ENCODE assay signal across 29 cellular contexts in the genomic region with DNA sequence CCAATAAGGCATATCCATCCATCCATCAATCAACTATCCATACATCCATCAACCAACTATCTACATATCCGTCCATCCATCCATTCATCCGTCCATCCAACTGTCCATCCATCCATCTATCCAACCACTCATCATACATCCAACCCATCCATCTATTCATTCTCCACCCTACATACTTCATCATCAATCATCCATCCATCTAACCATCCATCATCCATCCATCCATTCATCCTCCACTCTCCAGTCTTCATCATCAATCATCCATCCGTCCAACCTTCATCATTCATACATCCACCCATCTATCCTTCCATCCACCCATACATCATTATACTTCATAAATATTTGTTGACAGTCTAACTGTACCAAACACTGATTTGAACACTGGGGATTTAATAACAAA.
"Had no signal": no experiment of that assay in that cellular context is flagged by ENCODE, and none has a peak within 500 bp of the region (broad histone marks: within the 10 kb centered on the region; RNA-seq: fewer than 3 reads in every experiment).

No MANE protein-coding gene starts in this region.

- H3K9me3 ChIP-seq: suprapubic skin, testis, thoracic aorta, thyroid gland, tibial artery, tibial nerve, transverse colon, upper lobe of left lung, upper lobe of right lung, uterus, vagina had no signal

- FAIRE-seq: urothelium cell line had no signal

- H3K4me1 Mint-ChIP-seq: stimulated activated effector memory CD8-positive, alpha-beta T cell treated with anti-CD3 and anti-CD28 coated beads, Interleukin-12 subunit alpha, Interleukin-12 subunit beta, amount 100 ng/mL, for 72 hours; stimulated activated memory B cell treated with anti-CD40 and anti-IgM and Interleukin-4, amounts not matched to agents 10 μg/mL and 1 μg/mL and 100 μg/mL, for 72 hours; stimulated activated naive B cell treated with anti-CD40 and anti-IgM and Interleukin-4, amounts not matched to agents 10 μg/mL and 1 μg/mL and 100 μg/mL, for 72 hours; stimulated activated naive CD8-positive, alpha-beta T cell treated with anti-CD3 and anti-CD28 coated beads, Interleukin-15, amount 100 ng/mL, for 72 hours had no signal

- H3K27ac Mint-ChIP-seq: stimulated activated effector memory CD8-positive, alpha-beta T cell treated with anti-CD3 and anti-CD28 coated beads, Interleukin-12 subunit alpha, Interleukin-12 subunit beta, amount 100 ng/mL, for 72 hours; stimulated activated memory B cell treated with anti-CD40 and anti-IgM and Interleukin-4, amounts not matched to agents 10 μg/mL and 1 μg/mL and 100 μg/mL, for 72 hours; stimulated activated naive B cell treated with anti-CD40 and anti-IgM and Interleukin-4, amounts not matched to agents 10 μg/mL and 1 μg/mL and 100 μg/mL, for 72 hours; stimulated activated naive CD8-positive, alpha-beta T cell treated with anti-CD3 and anti-CD28 coated beads, Interleukin-15, amount 100 ng/mL, for 72 hours; stimulated activated naive CD8-positive, alpha-beta T cell treated with anti-CD3 and anti-CD28 coated beads, Interleukin-15, Interleukin-2, amounts not matched to agents 100 ng/mL and 50 ng/mL, for 24 hours; type B pancreatic cell had no signal

- H3K4me3 Mint-ChIP-seq: stimulated activated effector memory CD8-positive, alpha-beta T cell treated with anti-CD3 and anti-CD28 coated beads, Interleukin-12 subunit alpha, Interleukin-12 subunit beta, amount 100 ng/mL, for 72 hours; stimulated activated memory B cell treated with anti-CD40 and anti-IgM and Interleukin-4, amounts not matched to agents 10 μg/mL and 1 μg/mL and 100 μg/mL, for 72 hours; stimulated activated naive B cell treated with anti-CD40 and anti-IgM and Interleukin-4, amounts not matched to agents 10 μg/mL and 1 μg/mL and 100 μg/mL, for 72 hours; stimulated activated naive CD8-positive, alpha-beta T cell treated with anti-CD3 and anti-CD28 coated beads, Interleukin-15, amount 100 ng/mL, for 72 hours; stimulated activated naive CD8-positive, alpha-beta T cell treated with anti-CD3 and anti-CD28 coated beads, Interleukin-15, Interleukin-2, amounts not matched to agents 100 ng/mL and 50 ng/mL, for 24 hours; type B pancreatic cell had no signal

- H3K9me3 Mint-ChIP-seq: stimulated activated effector memory CD8-positive, alpha-beta T cell treated with anti-CD3 and anti-CD28 coated beads, Interleukin-12 subunit alpha, Interleukin-12 subunit beta, amount 100 ng/mL, for 72 hours; stimulated activated naive B cell treated with anti-CD40 and anti-IgM and Interleukin-4, amounts not matched to agents 10 μg/mL and 1 μg/mL and 100 μg/mL, for 72 hours; stimulated activated naive CD8-positive, alpha-beta T cell treated with anti-CD3 and anti-CD28 coated beads, Interleukin-15, amount 100 ng/mL, for 72 hours; type B pancreatic cell had no signal

- H3K27ac ChIP-seq: stomach, suprapubic skin, testis, thoracic aorta, thyroid gland, tibial artery, tibial nerve, transverse colon, upper lobe of left lung, upper lobe of right lung, uterus, vagina had no signal

- H3K4me3 ChIP-seq: stomach, suprapubic skin, testis, thoracic aorta, thyroid gland, tibial artery, tibial nerve, transverse colon, upper lobe of left lung, upper lobe of right lung, uterus, vagina had no signal

- ATAC-seq: stimulated activated effector memory CD8-positive, alpha-beta T cell treated with anti-CD3 and anti-CD28 coated beads, Interleukin-12 subunit alpha, Interleukin-12 subunit beta, amount 100 ng/mL, for 72 hours; stimulated activated memory B cell treated with anti-CD40 and anti-IgM and Interleukin-4, amounts not matched to agents 10 μg/mL and 1 μg/mL and 100 μg/mL, for 72 hours; stimulated activated naive B cell treated with anti-CD40 and anti-IgM and Interleukin-4, amounts not matched to agents 10 μg/mL and 1 μg/mL and 100 μg/mL, for 72 hours; stimulated activated naive CD8-positive, alpha-beta T cell treated with anti-CD3 and anti-CD28 coated beads, Interleukin-15, amount 100 ng/mL, for 72 hours; stimulated activated naive CD8-positive, alpha-beta T cell treated with anti-CD3 and anti-CD28 coated beads, Interleukin-15, Interleukin-2, amounts not matched to agents 100 U/mL and 50 U/mL, for 24 hours; upper lobe of right lung had no signal

- H3K36me3 ChIP-seq: stomach, suprapubic skin, thoracic aorta, thyroid gland, tibial artery, tibial nerve, transverse colon, upper lobe of left lung, upper lobe of right lung, uterus, vagina had no signal

- DNase-seq: stimulated activated CD4-positive, alpha-beta T cell treated with anti-CD3 and anti-CD28 coated beads, Interleukin-2, amount 100 ng/mL, for 48 hours; stimulated activated CD4-positive, alpha-beta T cell treated with anti-CD3 and anti-CD28 coated beads, Interleukin-4, amount 100 ng/mL, for 1 hour; stimulated activated CD4-positive, alpha-beta T cell treated with anti-CD3 and anti-CD28 coated beads, Interleukin-4, amount 100 ng/mL, for 24 hours; stimulated activated CD4-positive, alpha-beta T cell treated with anti-CD3 and anti-CD28 coated beads, Interleukin-4, amount 100 ng/mL, for 4 hours; stimulated activated CD8-positive, alpha-beta memory T cell treated with anti-CD3 and anti-CD28 coated beads, Interleukin-4, amount 100 ng/mL, for 48 hours; stimulated activated naive B cell treated with anti-CD40 and anti-IgM and Interleukin-4, amounts not matched to agents 10 μg/mL and 1 μg/mL and 100 μg/mL, for 72 hours; stimulated activated naive CD4-positive, alpha-beta T cell; stimulated activated naive CD4-positive, alpha-beta T cell treated with Interleukin-2 at 50 U/mL for 16 hours; stimulated activated naive CD8-positive, alpha-beta T cell treated with anti-CD3 and anti-CD28 coated beads, Interleukin-15, amount 100 ng/mL, for 72 hours; stimulated activated naive CD8-positive, alpha-beta T cell treated with anti-CD3 and anti-CD28 coated beads, Interleukin-15, Interleukin-2, amounts not matched to agents 100 U/mL and 50 U/mL, for 24 hours; stomach; substantia nigra; testis; thyroid gland; tibial artery; transverse colon; trophoblast cell; upper lobe of left lung; upper lobe of right lung; uterus had no signal

- H3K36me3 Mint-ChIP-seq: stimulated activated effector memory CD8-positive, alpha-beta T cell treated with anti-CD3 and anti-CD28 coated beads, Interleukin-12 subunit alpha, Interleukin-12 subunit beta, amount 100 ng/mL, for 72 hours; stimulated activated memory B cell treated with anti-CD40 and anti-IgM and Interleukin-4, amounts not matched to agents 10 μg/mL and 1 μg/mL and 100 μg/mL, for 72 hours; stimulated activated naive B cell treated with anti-CD40 and anti-IgM and Interleukin-4, amounts not matched to agents 10 μg/mL and 1 μg/mL and 100 μg/mL, for 72 hours; type B pancreatic cell had no signal

- H3K27me3 Mint-ChIP-seq: stimulated activated memory B cell treated with anti-CD40 and anti-IgM and Interleukin-4, amounts not matched to agents 10 μg/mL and 1 μg/mL and 100 μg/mL, for 72 hours; stimulated activated naive B cell treated with anti-CD40 and anti-IgM and Interleukin-4, amounts not matched to agents 10 μg/mL and 1 μg/mL and 100 μg/mL, for 72 hours; stimulated activated naive CD8-positive, alpha-beta T cell treated with anti-CD3 and anti-CD28 coated beads, Interleukin-15, amount 100 ng/mL, for 72 hours; stimulated activated naive CD8-positive, alpha-beta T cell treated with anti-CD3 and anti-CD28 coated beads, Interleukin-15, Interleukin-2, amounts not matched to agents 100 ng/mL and 50 ng/mL, for 24 hours; type B pancreatic cell had no signal

- H3K4me1 ChIP-seq: stomach, suprapubic skin, testis, thyroid gland, tibial artery, tibial nerve, transverse colon, upper lobe of left lung, upper lobe of right lung, uterus, vagina had no signal
